In the genomic region with DNA sequence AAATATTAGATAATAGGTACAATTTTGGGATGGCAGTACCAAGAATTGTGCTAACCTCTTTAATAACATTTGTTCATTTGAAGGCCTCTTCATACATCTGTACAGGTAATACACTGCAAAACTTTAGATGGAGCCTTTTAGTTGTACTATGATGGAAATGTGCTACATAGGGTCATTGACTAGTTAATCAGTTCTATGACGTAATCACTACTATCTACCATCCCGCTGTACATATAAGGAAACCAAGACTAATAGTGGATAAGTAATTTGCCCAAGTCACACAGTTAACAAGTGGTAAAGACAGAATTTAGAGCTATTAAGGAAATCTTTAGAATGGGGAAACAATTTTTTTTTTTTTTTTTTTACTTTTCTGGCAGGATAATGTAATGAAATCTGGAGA, we compare ENCODE assay signal across 27 cellular contexts.
"Had no signal": no experiment of that assay in that cellular context is flagged by ENCODE, and none has a peak within 500 bp of the region (broad histone marks: within the 10 kb centered on the region; RNA-seq: fewer than 3 reads in every experiment).

No MANE protein-coding gene starts in this region.

- H3K4me1 ChIP-seq: stomach, suprapubic skin, testis, thyroid gland, tibial artery, tibial nerve, transverse colon, upper lobe of left lung, upper lobe of right lung, uterus, vagina had no signal

- H3K27me3 ChIP-seq: stomach, suprapubic skin, testis, thyroid gland, tibial artery, tibial nerve, transverse colon, upper lobe of left lung, upper lobe of right lung, uterus, vagina had no signal

- H3K9me3 ChIP-seq: stomach, suprapubic skin, testis, thoracic aorta, thyroid gland, tibial artery, tibial nerve, transverse colon, upper lobe of left lung, upper lobe of right lung, uterus, vagina had no signal

- DNase-seq: stimulated activated CD4-positive, alpha-beta T cell treated with anti-CD3 and anti-CD28 coated beads, Interleukin-2, amount 100 ng/mL, for 48 hours; stimulated activated CD4-positive, alpha-beta T cell treated with anti-CD3 and anti-CD28 coated beads, Interleukin-4, amount 100 ng/mL, for 1 hour; stimulated activated CD4-positive, alpha-beta T cell treated with anti-CD3 and anti-CD28 coated beads, Interleukin-4, amount 100 ng/mL, for 24 hours; stimulated activated CD4-positive, alpha-beta T cell treated with anti-CD3 and anti-CD28 coated beads, Interleukin-4, amount 100 ng/mL, for 4 hours; stimulated activated CD8-positive, alpha-beta memory T cell treated with anti-CD3 and anti-CD28 coated beads, Interleukin-4, amount 100 ng/mL, for 48 hours; stimulated activated naive B cell treated with anti-CD40 and anti-IgM and Interleukin-4, amounts not matched to agents 10 μg/mL and 1 μg/mL and 100 μg/mL, for 72 hours; stimulated activated naive CD4-positive, alpha-beta T cell; stimulated activated naive CD4-positive, alpha-beta T cell treated with Interleukin-2 at 50 U/mL for 16 hours; stimulated activated naive CD8-positive, alpha-beta T cell treated with anti-CD3 and anti-CD28 coated beads, Interleukin-15, amount 100 ng/mL, for 72 hours; stimulated activated naive CD8-positive, alpha-beta T cell treated with anti-CD3 and anti-CD28 coated beads, Interleukin-15, Interleukin-2, amounts not matched to agents 100 U/mL and 50 U/mL, for 24 hours; stomach; substantia nigra; testis; thyroid gland; tibial artery; transverse colon; trophoblast cell; upper lobe of left lung; upper lobe of right lung; uterus had no signal

- ATAC-seq: stimulated activated effector memory CD8-positive, alpha-beta T cell treated with anti-CD3 and anti-CD28 coated beads, Interleukin-12 subunit alpha, Interleukin-12 subunit beta, amount 100 ng/mL, for 72 hours; stimulated activated memory B cell treated with anti-CD40 and anti-IgM and Interleukin-4, amounts not matched to agents 10 μg/mL and 1 μg/mL and 100 μg/mL, for 72 hours; stimulated activated naive B cell treated with anti-CD40 and anti-IgM and Interleukin-4, amounts not matched to agents 10 μg/mL and 1 μg/mL and 100 μg/mL, for 72 hours; stimulated activated naive CD8-positive, alpha-beta T cell treated with anti-CD3 and anti-CD28 coated beads, Interleukin-15, amount 100 ng/mL, for 72 hours; stimulated activated naive CD8-positive, alpha-beta T cell treated with anti-CD3 and anti-CD28 coated beads, Interleukin-15, Interleukin-2, amounts not matched to agents 100 U/mL and 50 U/mL, for 24 hours; upper lobe of right lung had no signal

- FAIRE-seq: urothelium cell line had no signal

- H3K36me3 ChIP-seq: stomach, suprapubic skin, thoracic aorta, thyroid gland, tibial artery, tibial nerve, transverse colon, upper lobe of left lung, upper lobe of right lung, uterus, vagina had no signal

- H3K27ac ChIP-seq: stomach, suprapubic skin, testis, thoracic aorta, thyroid gland, tibial artery, tibial nerve, transverse colon, upper lobe of left lung, upper lobe of right lung, uterus, vagina had no signal

- H3K4me3 ChIP-seq: stomach, suprapubic skin, testis, thoracic aorta, thyroid gland, tibial artery, tibial nerve, transverse colon, upper lobe of left lung, upper lobe of right lung, uterus, vagina had no signal
